ENCODE assay signal across 19 cellular contexts in genomic region chr18:22666411-22666940, GRCh38.
"Had no signal": no experiment of that assay in that cellular context is flagged by ENCODE, and none has a peak within 500 bp of the region (broad histone marks: within the 10 kb centered on the region; RNA-seq: fewer than 3 reads in every experiment).

No MANE protein-coding gene starts in this region.

- H3K36me3 Mint-ChIP-seq: activated naive CD8-positive, alpha-beta T cell treated with anti-CD3 and anti-CD28 coated beads for 36 hours had no signal

- FAIRE-seq: bronchial epithelial cell had no signal

- H3K4me3 Mint-ChIP-seq: activated B cell treated with CpG ODN at 0.5 μM for 24 hours; activated CD4-positive, alpha-beta T cell treated with anti-CD3 and anti-CD28 coated beads for 36 hours; activated naive CD8-positive, alpha-beta T cell treated with anti-CD3 and anti-CD28 coated beads for 36 hours; dendritic cell treated with granulocyte-macrophage colony-stimulating factor and Interleukin-4, amounts not matched to agents 40 ng/mL and 50 ng/mL, for 4 days; stimulated activated naive CD8-positive, alpha-beta T cell treated with anti-CD3 and anti-CD28 coated beads, Interleukin-15, Interleukin-2, amounts not matched to agents 100 ng/mL and 50 ng/mL, for 24 hours; T-helper 1 cell treated with Interleukin-12 subunit alpha and Interleukin-12 subunit beta and Interleukin-4 antibody, amounts not matched to agents 30 μg/mL and 1 μg/mL, for 36 hours had no signal

- H3K4me3 ChIP-seq: left lung, tibial artery had no signal

- H3K27me3 Mint-ChIP-seq: activated B cell treated with CpG ODN at 0.5 μM for 24 hours; activated CD4-positive, alpha-beta T cell treated with anti-CD3 and anti-CD28 coated beads for 36 hours; dendritic cell treated with granulocyte-macrophage colony-stimulating factor and Interleukin-4, amounts not matched to agents 40 ng/mL and 50 ng/mL, for 4 days; stimulated activated naive CD8-positive, alpha-beta T cell treated with anti-CD3 and anti-CD28 coated beads, Interleukin-15, Interleukin-2, amounts not matched to agents 100 ng/mL and 50 ng/mL, for 24 hours had no signal

- H3K27ac ChIP-seq: tibial artery had no signal

- DNase-seq: activated B cell treated with CpG ODN at 0.5 μM for 24 hours; activated CD4-positive, alpha-beta T cell treated with anti-CD3 and anti-CD28 coated beads for 36 hours; activated CD4-positive, alpha-beta T cell treated with anti-CD3 and anti-CD28 coated beads, Interleukin-2, amount 50 U/mL, for 4 hours; activated naive CD4-positive, alpha-beta T cell treated with Interleukin-2 at 50 U/mL for 16 hours; activated naive CD8-positive, alpha-beta T cell treated with anti-CD3 and anti-CD28 coated beads for 36 hours; activated T-cell treated with anti-CD3 and anti-CD28 coated beads, Interleukin-2, amount 50 U/mL, for 48 hours; effector CD4-positive, alpha-beta T cell; foreskin fibroblast; kidney; left lung; mammary epithelial cell; nucleus accumbens; posterior cingulate gyrus; stimulated activated CD4-positive, alpha-beta T cell treated with anti-CD3 and anti-CD28 coated beads, Interleukin-4, amount 100 ng/mL, for 4 hours; tibial artery had no signal

- H3K4me1 Mint-ChIP-seq: activated B cell treated with CpG ODN at 0.5 μM for 24 hours; activated CD4-positive, alpha-beta T cell treated with anti-CD3 and anti-CD28 coated beads for 36 hours had no signal

- H3K27me3 ChIP-seq: left lung, tibial artery had no signal

- H3K36me3 ChIP-seq: left lung, tibial artery had no signal

- H3K27ac Mint-ChIP-seq: activated B cell treated with CpG ODN at 0.5 μM for 24 hours; activated CD4-positive, alpha-beta T cell treated with anti-CD3 and anti-CD28 coated beads for 36 hours; activated naive CD8-positive, alpha-beta T cell treated with anti-CD3 and anti-CD28 coated beads for 36 hours; dendritic cell treated with granulocyte-macrophage colony-stimulating factor and Interleukin-4, amounts not matched to agents 40 ng/mL and 50 ng/mL, for 4 days; stimulated activated naive CD8-positive, alpha-beta T cell treated with anti-CD3 and anti-CD28 coated beads, Interleukin-15, Interleukin-2, amounts not matched to agents 100 ng/mL and 50 ng/mL, for 24 hours; T-helper 1 cell treated with Interleukin-12 subunit alpha and Interleukin-12 subunit beta and Interleukin-4 antibody, amounts not matched to agents 30 μg/mL and 1 μg/mL, for 36 hours had no signal
